ENCODE assay signal across 1 cellular context in genomic region chr1:72280131-72280530, GRCh38.
TF ChIP-seq lines count a peak whose summit lies in the region.

No MANE protein-coding gene starts in this region.

TF ChIP-seq in WTC11, 78 proteins besides CTCF, POLR2A, EP300 and RAD21:
- TF ChIP-seq SMAD3 (CRISPR knock-in tag; IDR thresholded peaks at IDR 0.05; ENCODE audit: borderline replicate concordance) (no peak), IRF1 (CRISPR knock-in tag; IDR thresholded peaks at IDR 0.05) (no peak), NFATC4 (CRISPR knock-in tag; IDR thresholded peaks at IDR 0.05) (no peak), GTF2I (CRISPR knock-in tag; conservative IDR thresholded peaks at IDR 0.05) (no peak), KAT7 (CRISPR knock-in tag; IDR thresholded peaks at IDR 0.05; ENCODE audit: borderline replicate concordance) (no peak), TEAD1 (CRISPR knock-in tag; IDR thresholded peaks at IDR 0.05) (no peak), IRF2 (CRISPR knock-in tag; IDR thresholded peaks at IDR 0.05; ENCODE audit: borderline replicate concordance, low read depth) (no peak), ZNF396 (CRISPR knock-in tag; IDR thresholded peaks at IDR 0.05; ENCODE audit: borderline replicate concordance) (no peak), ZNF121 (CRISPR knock-in tag; IDR thresholded peaks at IDR 0.05) (no peak), RORB (CRISPR knock-in tag; IDR thresholded peaks at IDR 0.05) (no peak), ZBTB43 (CRISPR knock-in tag; IDR thresholded peaks at IDR 0.05) (no peak), NR3C1 (CRISPR knock-in tag; conservative IDR thresholded peaks at IDR 0.05; ENCODE audit: low read depth) (no peak), ZNF263 (CRISPR knock-in tag; IDR thresholded peaks at IDR 0.05; ENCODE audit: low read depth) (no peak), ZNF532 (CRISPR knock-in tag; IDR thresholded peaks at IDR 0.05; ENCODE audit: borderline replicate concordance) (no peak), ZNF219 (CRISPR knock-in tag; IDR thresholded peaks at IDR 0.05; ENCODE audit: borderline replicate concordance) (no peak), NFYB (CRISPR knock-in tag; conservative IDR thresholded peaks at IDR 0.05; ENCODE audit: low read depth) (no peak), STAT6 (CRISPR knock-in tag; conservative IDR thresholded peaks at IDR 0.05; ENCODE audit: low read depth) (no peak), SOX15 (CRISPR knock-in tag; IDR thresholded peaks at IDR 0.05) (no peak), PRRX2 (CRISPR knock-in tag; IDR thresholded peaks at IDR 0.05) (no peak), JAZF1 (CRISPR knock-in tag; IDR thresholded peaks at IDR 0.05) (no peak)
